ENCODE assay signal across 1 cellular context in the genomic region with DNA sequence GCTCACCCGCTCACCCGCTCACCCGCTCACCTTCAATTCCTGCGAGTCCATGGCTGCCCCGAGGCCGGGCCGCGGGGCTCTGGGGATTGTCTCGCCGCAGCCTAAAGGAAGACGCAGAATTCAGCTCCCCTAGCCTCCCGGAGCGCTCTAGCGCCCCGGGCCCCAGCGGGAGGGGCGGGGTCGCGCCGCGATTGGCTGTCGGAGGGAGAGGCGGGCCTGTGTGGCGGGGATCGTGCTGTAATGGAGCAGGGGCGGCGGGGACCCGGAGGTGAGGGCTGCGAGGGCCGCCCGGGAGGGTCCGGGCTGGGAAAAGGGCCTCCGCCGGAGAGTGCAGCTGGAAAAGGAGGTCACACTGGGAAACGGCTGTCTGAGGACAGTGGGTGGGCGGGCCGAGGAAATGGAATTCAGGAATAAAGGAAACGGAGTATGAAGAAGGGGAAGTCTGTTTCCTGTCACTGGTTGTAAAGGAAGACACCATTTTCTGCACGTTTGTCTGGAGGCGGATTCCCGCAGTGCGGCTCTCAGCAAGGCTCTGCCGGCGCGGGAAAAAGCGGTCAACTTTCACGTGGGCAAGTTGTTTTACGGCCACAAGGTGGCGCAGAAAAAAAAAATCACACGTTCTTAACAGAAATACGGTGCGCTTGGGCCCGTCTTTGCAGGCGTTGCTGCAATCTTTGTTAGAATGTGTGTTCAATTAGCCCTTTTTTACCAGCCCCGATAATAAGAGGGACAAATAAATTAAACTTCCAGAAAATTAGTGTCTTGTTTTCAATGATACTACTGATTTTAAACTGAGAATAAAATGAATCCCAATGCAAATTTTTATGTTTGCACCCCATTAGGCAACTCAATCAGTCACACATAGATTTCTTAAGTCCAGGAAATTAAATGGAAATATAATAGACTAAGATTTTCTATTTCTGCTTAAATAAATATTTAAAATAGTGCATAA.
TF ChIP-seq lines count a peak whose summit lies in the region.

A gene (minus strand): TSS at position 122 of the 952 bp plus-strand sequence. CDS start 71 bp downstream, at position 51.

TF ChIP-seq in WTC11, 78 proteins besides CTCF, POLR2A, EP300 and RAD21 (continued from another document):
- TF ChIP-seq, protein P1, sequence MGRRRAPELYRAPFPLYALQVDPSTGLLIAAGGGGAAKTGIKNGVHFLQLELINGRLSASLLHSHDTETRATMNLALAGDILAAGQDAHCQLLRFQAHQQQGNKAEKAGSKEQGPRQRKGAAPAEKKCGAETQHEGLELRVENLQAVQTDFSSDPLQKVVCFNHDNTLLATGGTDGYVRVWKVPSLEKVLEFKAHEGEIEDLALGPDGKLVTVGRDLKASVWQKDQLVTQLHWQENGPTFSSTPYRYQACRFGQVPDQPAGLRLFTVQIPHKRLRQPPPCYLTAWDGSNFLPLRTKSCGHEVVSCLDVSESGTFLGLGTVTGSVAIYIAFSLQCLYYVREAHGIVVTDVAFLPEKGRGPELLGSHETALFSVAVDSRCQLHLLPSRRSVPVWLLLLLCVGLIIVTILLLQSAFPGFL (CRISPR knock-in tag; IDR thresholded peaks at IDR 0.05; ENCODE audit: borderline replicate concordance), result no peak
- TF ChIP-seq NFYB (CRISPR knock-in tag; conservative IDR thresholded peaks at IDR 0.05; ENCODE audit: low read depth), result peak; percentile 42
- TF ChIP-seq RORB (CRISPR knock-in tag; IDR thresholded peaks at IDR 0.05), result no peak
- no peak for TF ChIP-seq SOX15 (CRISPR knock-in tag; IDR thresholded peaks at IDR 0.05)
- no peak for TF ChIP-seq ZNF232 (CRISPR knock-in tag; IDR thresholded peaks at IDR 0.05)
